In genomic region chr2:177117755-177118154, GRCh38 we compare ENCODE assay signal across 27 cellular contexts.
"Had no signal": no experiment of that assay in that cellular context is flagged by ENCODE, and none has a peak within 500 bp of the region (broad histone marks: within the 10 kb centered on the region; RNA-seq: fewer than 3 reads in every experiment).

No MANE protein-coding gene starts in this region.

- H3K9me3 Mint-ChIP-seq: activated CD8-positive, alpha-beta T cell treated with anti-CD3 and anti-CD28 coated beads for 36 hours; activated T-cell treated with anti-CD3 and anti-CD28 coated beads, Interleukin-2, amount 50 U/mL, for 4 hours; activated T-helper 17 cell treated with anti-CD3 and anti-CD28 coated beads, Interleukin-2, amount 50 U/mL, for 72 hours had no signal

- H3K27ac Mint-ChIP-seq: activated B cell treated with CpG ODN at 0.5 μM for 24 hours; activated CD8-positive, alpha-beta T cell treated with anti-CD3 and anti-CD28 coated beads for 36 hours; activated naive CD8-positive, alpha-beta T cell; activated T-helper 17 cell treated with anti-CD3 and anti-CD28 coated beads, Interleukin-2, amount 50 U/mL, for 72 hours; T-helper 17 cell had no signal

- H3K36me3 ChIP-seq: heart left ventricle had no signal

- H3K4me1 Mint-ChIP-seq: activated B cell treated with CpG ODN at 0.5 μM for 24 hours; activated T-helper 17 cell treated with anti-CD3 and anti-CD28 coated beads, Interleukin-2, amount 50 U/mL, for 72 hours; T-helper 17 cell had no signal

- H3K4me1 ChIP-seq: body of pancreas, heart left ventricle had no signal

- DNase-seq: activated B cell treated with CpG ODN at 0.5 μM for 24 hours; activated CD4-positive, alpha-beta T cell treated with anti-CD3 and anti-CD28 coated beads for 48 hours; activated CD4-positive, alpha-beta T cell treated with anti-CD3 and anti-CD28 coated beads, Interleukin-2, amount 50 U/mL, for 1 hour; activated CD4-positive, alpha-beta T cell treated with anti-CD3 and anti-CD28 coated beads, Interleukin-2, amount 50 U/mL, for 48 hours; activated CD8-positive, alpha-beta memory T cell treated with anti-CD3 and anti-CD28 coated beads for 24 hours; activated CD8-positive, alpha-beta T cell treated with anti-CD3 and anti-CD28 coated beads for 36 hours; activated effector memory CD4-positive, alpha-beta T cell treated with Interleukin-2 at 50 U/mL for 16 hours; activated gamma-delta T cell treated with Interleukin-2 at 50 U/mL for 16 hours; activated naive CD4-positive, alpha-beta T cell treated with anti-CD3 and anti-CD28 coated beads, Interleukin-2, amount 50 U/mL, for 16 hours; activated naive CD4-positive, alpha-beta T cell treated with Interleukin-2 at 50 U/mL for 16 hours; activated T-cell treated with anti-CD3 and anti-CD28 coated beads, Interleukin-2, amount 50 U/mL, for 4 hours; amniotic stem cell; aorta; body of pancreas; caudate nucleus; cortex of kidney; effector CD8-positive, alpha-beta T cell; foreskin fibroblast; glutamatergic neuron; heart left ventricle; T-helper 1 cell; T-helper 17 cell had no signal

- ATAC-seq: activated CD4-positive, CD25-positive, alpha-beta regulatory T cell treated with anti-CD3 and anti-CD28 coated beads, Interleukin-2, amount 50 U/mL, for 24 hours; activated CD8-positive, alpha-beta T cell treated with anti-CD3 and anti-CD28 coated beads for 36 hours; activated T-cell treated with anti-CD3 and anti-CD28 coated beads, Interleukin-2, amount 50 U/mL, for 4 hours; activated T-helper 17 cell treated with anti-CD3 and anti-CD28 coated beads, Interleukin-2, amount 50 U/mL, for 72 hours; body of pancreas; esophagus mucosa; heart left ventricle; T-helper 17 cell had no signal

- H3K36me3 Mint-ChIP-seq: activated naive CD8-positive, alpha-beta T cell had no signal

- H3K9me3 ChIP-seq: body of pancreas had no signal

- H3K4me3 Mint-ChIP-seq: activated B cell treated with CpG ODN at 0.5 μM for 24 hours; activated CD8-positive, alpha-beta T cell treated with anti-CD3 and anti-CD28 coated beads for 36 hours; activated naive CD8-positive, alpha-beta T cell; activated T-cell treated with anti-CD3 and anti-CD28 coated beads, Interleukin-2, amount 50 U/mL, for 4 hours; activated T-helper 17 cell treated with anti-CD3 and anti-CD28 coated beads, Interleukin-2, amount 50 U/mL, for 72 hours; T-helper 17 cell had no signal

- H3K27ac ChIP-seq: body of pancreas, heart left ventricle, VCaP had no signal

- H3K4me3 ChIP-seq: body of pancreas, heart left ventricle had no signal

- H3K27me3 ChIP-seq: body of pancreas had no signal
